18 cellular contexts compared by ENCODE assay signal in the genomic region with DNA sequence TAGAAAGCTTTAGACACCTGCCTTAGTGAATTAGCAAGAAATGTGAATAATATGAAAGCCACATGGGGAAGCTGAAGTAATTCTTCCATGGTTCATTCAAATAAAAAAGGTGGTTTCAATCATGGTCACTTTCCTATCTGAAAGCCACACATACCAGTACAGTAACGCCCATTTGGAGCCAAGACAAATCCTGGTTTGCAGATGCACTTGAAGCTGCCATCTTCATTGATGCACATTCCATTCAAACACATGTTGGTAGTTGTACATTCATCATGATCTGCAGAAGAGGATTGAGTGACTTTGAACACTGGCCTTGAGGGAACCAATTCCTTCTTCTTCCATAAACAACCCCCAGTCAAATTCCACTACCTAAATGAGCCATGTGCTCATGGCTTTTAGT.
DNase-seq lines count a peak whose midpoint lies in the region; ATAC-seq and TF ChIP-seq lines count a peak whose summit lies in the region.
"Had no signal": no experiment of that assay in that cellular context is flagged by ENCODE, and none has a peak within 500 bp of the region (broad histone marks: within the 10 kb centered on the region; RNA-seq: fewer than 3 reads in every experiment).

No MANE protein-coding gene starts in this region.

- peaks cover 11% of the 10 kb centered on the region for H3K27me3 ChIP-seq in OCI-LY3 (ENCODE audit: low read depth, low read length)

- H4K20me1 ChIP-seq in OCI-LY3 (ENCODE audit: insufficient read depth, low read length): no peaks in the 10 kb centered on the region

- H3K4me1 ChIP-seq in OCI-LY3 (ENCODE audit: low read length): peaks cover 55% of the 10 kb centered on the region

- H3K79me2 ChIP-seq in OCI-LY3 (ENCODE audit: low read length): no peaks in the 10 kb centered on the region

- no peaks in the 10 kb centered on the region for H3K36me3 ChIP-seq in OCI-LY3 (replicated peaks; ENCODE audit: low read depth, low read length)

- DNase-seq in AG10803 (ENCODE audit: low read depth) (peak; percentile 15), astrocyte of the hippocampus (ENCODE audit: low read depth, low spot score) (peak; percentile 2), fibroblast of the conjunctiva (ENCODE audit: low read depth) (peak; percentile 5), GM20000 (ENCODE audit: low spot score) (no peak)
- DNase-seq in activated naive CD4-positive, alpha-beta T cell treated with Interleukin-2 at 50 U/mL for 16 hours: no peak
- DNase-seq: AML-193; CD4-positive, alpha-beta memory T cell; DMS153; DMS79; HCEC 1CT; KBM-7 had no signal

- H3K9me3 ChIP-seq in OCI-LY3 (ENCODE audit: insufficient read depth, low read length): no peaks in the 10 kb centered on the region

- H2AFZ ChIP-seq in OCI-LY3 (ENCODE audit: low read depth, low read length): no peak overlapping the region
- H2AFZ ChIP-seq: GM23338 had no signal

- no peak overlapping the region for H3K9ac ChIP-seq in OCI-LY3 (ENCODE audit: low read length)

- TF ChIP-seq CTCF in AG10803 (conservative IDR thresholded peaks at IDR 0.05; ENCODE audit: low read length): no peak
- TF ChIP-seq CTCF in OCI-LY3 (IDR thresholded peaks at IDR 0.05; ENCODE audit: low read depth, low read length): no peak
- no peak for TF ChIP-seq CTCF in GM20000 (IDR thresholded peaks at IDR 0.05; ENCODE audit: extremely low read depth, missing control alignments)

- no peak overlapping the region for H3K27ac ChIP-seq in OCI-LY3 (ENCODE audit: low read length)
- H3K27ac ChIP-seq: C4-2B had no signal

- peak overlapping the region; percentile 29 for H3K4me2 ChIP-seq in OCI-LY3 (ENCODE audit: low read length)
- H3K4me2 ChIP-seq: GM23338 had no signal

- ATAC-seq in HG03457 (IDR thresholded peaks at IDR 0.05; ENCODE audit: unreplicated experiment) (no peak), GM21717 (IDR thresholded peaks at IDR 0.05; ENCODE audit: unreplicated experiment) (no peak)
- ATAC-seq: GM12878, GM23338, HepG2 had no signal

- no peak overlapping the region for H3K4me3 ChIP-seq in AG10803 (ENCODE audit: low read length)
- H3K4me3 ChIP-seq in OCI-LY3 (ENCODE audit: low read length): no peak overlapping the region
- H3K4me3 ChIP-seq: GM12878, GM23338 had no signal

Comparison
In these comparisons a context has a peak if more than half of its experiments do, and no peak if none do; other contexts are left out.
1. DNase-seq: peak in AG10803 (single experiment), astrocyte of the hippocampus (single experiment) and fibroblast of the conjunctiva (single experiment); none in GM20000 (single experiment) and activated naive CD4-positive, alpha-beta T cell treated with Interleukin-2 at 50 U/mL for 16 hours (single experiment).